In the genomic region with DNA sequence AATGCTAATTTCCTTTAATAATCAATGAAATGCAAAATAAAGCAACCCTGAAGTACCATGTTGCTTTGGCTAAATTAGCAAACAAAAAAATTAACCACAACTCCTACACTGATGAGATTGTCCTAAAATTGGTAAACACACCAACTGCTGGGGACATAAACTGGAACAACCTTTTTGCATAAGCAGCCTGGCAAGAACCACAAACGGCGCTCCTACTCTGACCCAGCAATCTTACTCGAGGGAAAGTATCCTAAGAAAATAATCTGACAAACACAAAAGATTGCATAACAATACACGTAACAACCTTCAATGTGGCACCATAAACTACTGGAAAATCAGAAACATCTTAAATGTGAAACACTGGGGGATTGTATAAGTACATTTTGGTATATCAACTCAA, we compare ENCODE assay signal across 23 cellular contexts.
"Had no signal": no experiment of that assay in that cellular context is flagged by ENCODE, and none has a peak within 500 bp of the region (broad histone marks: within the 10 kb centered on the region; RNA-seq: fewer than 3 reads in every experiment).

No MANE protein-coding gene starts in this region.

- H3K27me3 ChIP-seq: esophagus squamous epithelium, foreskin keratinocyte, gastroesophageal sphincter, heart left ventricle, hepatocyte, left lung, neural progenitor cell, tibial nerve had no signal

- H3K4me3 ChIP-seq: esophagus squamous epithelium, gastroesophageal sphincter, heart left ventricle, hepatocyte, left lung, mucosa of descending colon, neural progenitor cell, prostate gland, thoracic aorta, tibial nerve had no signal

- H3K36me3 ChIP-seq: neural progenitor cell, prostate gland had no signal

- DNase-seq: cerebellar nuclear complex; cortex of kidney; effector memory CD8-positive, alpha-beta T cell; erythroblast; esophagus squamous epithelium; foreskin keratinocyte; heart left ventricle; left cardiac atrium; left lung; mesenchymal stem cell; mucosa of descending colon; naive B cell; right cardiac atrium; small intestine; stimulated activated CD4-positive, alpha-beta T cell treated with anti-CD3 and anti-CD28 coated beads, Interleukin-15, amount 100 ng/mL, for 24 hours; stimulated activated CD4-positive, alpha-beta T cell treated with anti-CD3 and anti-CD28 coated beads, Interleukin-2, amount 100 ng/mL, for 48 hours; stimulated activated naive B cell treated with anti-CD40 and anti-IgM and Interleukin-4, amounts not matched to agents 10 μg/mL and 1 μg/mL and 100 μg/mL, for 72 hours had no signal

- H3K27ac ChIP-seq: esophagus squamous epithelium, foreskin keratinocyte, gastroesophageal sphincter, heart left ventricle, hepatocyte, left lung, neural progenitor cell, prostate gland, thoracic aorta, tibial nerve had no signal

- H3K9me3 ChIP-seq: esophagus squamous epithelium, gastroesophageal sphincter, heart left ventricle, left lung, mucosa of descending colon, prostate gland, thoracic aorta, tibial nerve had no signal

- H3K4me1 ChIP-seq: prostate gland had no signal
